Comparison of ENCODE assay signal across 11 cellular contexts in genomic region chr7:44967571-44968446, GRCh38. TPM values are rescaled to one million over a fixed set of nuclear protein-coding genes. Genes with fewer than 3 reads are reported as not detected.
DNase-seq lines count a peak whose midpoint lies in the region; ATAC-seq and TF ChIP-seq lines count a peak whose summit lies in the region.
"Had no signal": no experiment of that assay in that cellular context is flagged by ENCODE, and none has a peak within 500 bp of the region (broad histone marks: within the 10 kb centered on the region; RNA-seq: fewer than 3 reads in every experiment).

No MANE protein-coding gene starts in this region.

- peak; percentile 22 for DNase-seq in activated CD4-positive, CD25-positive, alpha-beta regulatory T cell treated with anti-CD3 and anti-CD28 coated beads, Interleukin-2, amount 50 U/mL, for 72 hours
- DNase-seq in activated CD4-positive, CD25-positive, alpha-beta regulatory T cell (lab: John Stamatoyannopoulos, UW) = no peak
- DNase-seq in SK-N-DZ (ENCODE audit: low spot score) = peak; percentile 62
- no peak for DNase-seq in foreskin keratinocyte
- peak; percentile 29 for DNase-seq in stimulated activated CD8-positive, alpha-beta memory T cell treated with anti-CD3 and anti-CD28 coated beads, Interleukin-4, amount 100 ng/mL, for 48 hours
- DNase-seq in NOMO-1 treated with DMSO at 0.1 percent for 48 hours (lab: John Stamatoyannopoulos, UW; ENCODE audit: unreplicated experiment) = no peak

- no peak overlapping the region for H3K27ac ChIP-seq in foreskin keratinocyte
- H3K27ac ChIP-seq: C4-2B, dorsolateral prefrontal cortex had no signal

- peak; percentile 27 for TF ChIP-seq CTCF in foreskin keratinocyte (conservative IDR thresholded peaks at IDR 0.05)

- H3K4me1 ChIP-seq in foreskin keratinocyte = no peaks in the 10 kb centered on the region

- peaks cover 22% of the 10 kb centered on the region for H3K27me3 ChIP-seq in foreskin keratinocyte
- H3K27me3 ChIP-seq: dorsolateral prefrontal cortex had no signal

- ATAC-seq in foreskin keratinocyte (no peak), HG02981 (IDR thresholded peaks at IDR 0.05; ENCODE audit: unreplicated experiment) (no peak), GM21528 (IDR thresholded peaks at IDR 0.05; ENCODE audit: low FRiP score, unreplicated experiment) (no peak)
- ATAC-seq: mucosa of descending colon had no signal

RNA-seq across cellular contexts. Expression of gene MYO1G, which starts 11.0 kb away (rescaled TPM):
- polyA plus RNA-seq in SK-N-DZ (2014; cell fraction: cytosol; rRNA removed) = 0.09 TPM in 1 of 2 replicates, not detected in the other
- polyA plus RNA-seq in SK-N-DZ (2014; cell fraction: nucleus; rRNA removed) = 0.14 and 0.22 TPM in 2 replicates
- 0.04 and 0.10 TPM in 2 replicates for total RNA-seq in foreskin keratinocyte
- 0.08 TPM in 1 of 2 replicates, not detected in the other for polyA plus RNA-seq in foreskin keratinocyte

RNA-seq across cellular contexts. Expression of gene CCM2, which starts 32.2 kb away (rescaled TPM):
- 31.1 and 38.3 TPM in 2 replicates for polyA plus RNA-seq in SK-N-DZ (2014; cell fraction: cytosol; rRNA removed)
- polyA plus RNA-seq in SK-N-DZ (2014; cell fraction: nucleus; rRNA removed) = 30.9 and 32.2 TPM in 2 replicates
- total RNA-seq in foreskin keratinocyte = 65.4 and 68.9 TPM in 2 replicates
- 84.0 and 86.5 TPM in 2 replicates for polyA plus RNA-seq in foreskin keratinocyte

Comparison
In these comparisons a context has a peak if more than half of its experiments do, and no peak if none do; other contexts are left out.
1. DNase-seq: peak in activated CD4-positive, CD25-positive, alpha-beta regulatory T cell treated with anti-CD3 and anti-CD28 coated beads, Interleukin-2, amount 50 U/mL, for 72 hours (single experiment), SK-N-DZ (single experiment) and stimulated activated CD8-positive, alpha-beta memory T cell treated with anti-CD3 and anti-CD28 coated beads, Interleukin-4, amount 100 ng/mL, for 48 hours (single experiment); none in activated CD4-positive, CD25-positive, alpha-beta regulatory T cell (0 of 4), foreskin keratinocyte (0 of 2) and NOMO-1 treated with DMSO at 0.1 percent for 48 hours (single experiment).